8 cellular contexts compared by ENCODE assay signal in genomic region chr12:47812797-47813490, GRCh38. TPM values are rescaled to one million over a fixed set of nuclear protein-coding genes. Genes with fewer than 3 reads are reported as not detected.
DNase-seq lines count a peak whose midpoint lies in the region; TF ChIP-seq lines count a peak whose summit lies in the region.

No MANE protein-coding gene starts in this region.

- H3K9me3 Mint-ChIP-seq in CD14-positive monocyte = no peaks in the 10 kb centered on the region

- H3K9me3 ChIP-seq in iPS-15b (ENCODE audit: control insufficient read depth, insufficient read depth, low read length) = no peaks in the 10 kb centered on the region

- peak overlapping the region; percentile 51 to 99 (median 92) for H3K27ac ChIP-seq in skin epidermis

- intact Hi-C loops in CD14-positive monocyte (cut with micrococcal nuclease) = loop anchor here in 1 of 2 donors (10.0 kb wide), 1 partner anchor 92 kb away; the partner anchor contains the start of gene VDR

- H3K4me3 ChIP-seq in iPS-15b (ENCODE audit: low read depth, low read length) = peak overlapping the region; percentile 51
- peak overlapping the region; percentile 12 to 40 (median 29) for H3K4me3 ChIP-seq in skin epidermis

- peak overlapping the region; percentile 79 for H3K9ac ChIP-seq in iPS-15b (ENCODE audit: low read depth, low read length)

- H3K4me1 Mint-ChIP-seq in CD14-positive monocyte = peaks cover 91% of the 10 kb centered on the region

- peaks cover 16 to 18% of the 10 kb centered on the region in 2 donors for H3K36me3 Mint-ChIP-seq in CD14-positive monocyte

- no peaks in the 10 kb centered on the region for H3K36me3 ChIP-seq in iPS-15b (ENCODE audit: control insufficient read depth, insufficient read depth, low read length)

- DNase-seq in CD14-positive monocyte (ENCODE audit: low spot score) (peak; percentile 87), GM20000 (ENCODE audit: low spot score) (peak; percentile 93), HS-27A (ENCODE audit: low read depth) (peak; percentile 29), T-helper 9 cell (peak; percentile 85), astrocyte of the hippocampus (ENCODE audit: low read depth, low spot score) (peak; percentile 98), D341Med (ENCODE audit: low spot score) (no peak)

- no peak for TF ChIP-seq CTCF in CD14-positive monocyte (IDR thresholded peaks at IDR 0.05)
- peak; percentile 21 for TF ChIP-seq CTCF in GM20000 (IDR thresholded peaks at IDR 0.05; ENCODE audit: extremely low read depth, missing control alignments)

- peaks cover 0 to 3% (median 0%) of the 10 kb centered on the region in 3 donors for H3K27me3 Mint-ChIP-seq in CD14-positive monocyte (ENCODE audit: low read depth in 3 of 3)

- H3K4me3 Mint-ChIP-seq in CD14-positive monocyte = peak overlapping the region; percentile 85 to 92

- peaks cover 48% of the 10 kb centered on the region for H3K4me1 ChIP-seq in iPS-15b (ENCODE audit: control insufficient read depth, insufficient read depth, low read length)

- peak overlapping the region; percentile 94 to 100 (median 99) for H3K27ac Mint-ChIP-seq in CD14-positive monocyte

- no peaks in the 10 kb centered on the region for H3K27me3 ChIP-seq in iPS-15b (ENCODE audit: control insufficient read depth, insufficient read depth, low read length)

RNA-seq across cellular contexts. Expression of gene HDAC7, which starts 6.8 kb away (rescaled TPM):
- 1 to 10 TPM; 5.9 to 8.4 TPM for polyA plus RNA-seq in CD14-positive monocyte

RNA-seq across cellular contexts. Expression of gene SLC48A1, which starts 39.9 kb away (rescaled TPM):
- polyA plus RNA-seq in CD14-positive monocyte = 10 to 100 TPM; 15.8 to 19.6 TPM

RNA-seq across cellular contexts. Expression of gene RAPGEF3, which starts 54.3 kb away (rescaled TPM):
- under 1 TPM; 0.08 to 0.60 TPM for polyA plus RNA-seq in CD14-positive monocyte
